In the genomic region with DNA sequence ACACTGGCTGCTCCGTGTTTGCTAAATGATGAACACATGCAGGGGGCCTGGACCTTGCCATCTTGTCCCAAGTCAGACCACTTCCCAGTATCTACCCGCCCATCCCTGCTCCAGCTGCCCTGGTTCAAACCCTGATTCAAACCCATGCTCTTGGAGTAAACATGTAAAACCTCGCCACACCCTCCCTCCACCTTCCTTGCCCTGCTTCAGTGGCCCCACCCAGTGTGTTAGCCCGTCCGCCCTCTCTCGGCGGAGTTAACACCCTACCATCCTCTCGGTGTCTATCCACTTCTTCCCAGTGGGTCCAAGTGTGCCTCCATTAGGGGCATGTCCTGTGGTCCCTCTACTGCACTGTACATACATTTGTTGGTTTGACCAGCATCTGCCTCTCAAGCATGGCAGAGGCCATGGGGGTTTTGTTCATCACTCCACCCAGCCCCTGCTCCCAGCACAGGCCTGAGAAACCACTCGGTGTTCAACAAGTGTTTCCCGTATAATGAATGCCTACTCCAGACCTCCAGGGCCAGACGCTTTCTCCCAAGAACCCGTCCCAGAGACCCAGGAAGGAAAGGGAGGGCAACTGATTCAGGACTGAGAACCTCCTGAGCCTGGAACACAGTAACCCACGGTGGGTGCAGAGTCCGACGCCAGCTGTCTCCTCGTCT, we compare ENCODE assay signal across 19 cellular contexts. TPM values are rescaled to one million over a fixed set of nuclear protein-coding genes. Genes with fewer than 3 reads are reported as not detected.
A peak's percentile ranks its signal among the peaks of the same experiment; 100 is the strongest.
DNase-seq lines count a peak whose midpoint lies in the region; ATAC-seq and TF ChIP-seq lines count a peak whose summit lies in the region.
"Had no signal": no experiment of that assay in that cellular context is flagged by ENCODE, and none has a peak within 500 bp of the region (broad histone marks: within the 10 kb centered on the region; RNA-seq: fewer than 3 reads in every experiment).

No MANE protein-coding gene starts in this region.

- no peak overlapping the region for H3K4me3 ChIP-seq in transverse colon
- no peak overlapping the region for H3K4me3 ChIP-seq in aorta (ENCODE audit: low read length in 2 of 2)
- H3K4me3 ChIP-seq: GM23338 had no signal

- H3K4me1 ChIP-seq in transverse colon (no peaks in the 10 kb centered on the region), aorta (ENCODE audit: control insufficient read depth in 1 of 2, insufficient read depth in 2 of 2, low read length in 2 of 2) (no peaks in the 10 kb centered on the region)

- POLR2A ChIA-PET in T-cell (lab: Charles Lee) = interaction anchor here in 1 of 2 donors (0.6 kb wide), 1 partner anchor 31 kb away, joined by 6 read pairs; no protein-coding TSS in a partner anchor

- intact Hi-C loops in transverse colon (cut with DNase I; ENCODE audit: low total_unique reads) (no loop called here), aorta (cut with DNase I) (no loop called here)

- peaks cover 15% of the 10 kb centered on the region for H3K36me3 Mint-ChIP-seq in activated CD8-positive, alpha-beta memory T cell treated with anti-CD3 and anti-CD28 coated beads, Interleukin-2, amount 10 ng/mL, durations not matched to agents 7 days and 5 days
- H3K36me3 Mint-ChIP-seq in T-cell (peaks cover 32% of the 10 kb centered on the region), memory B cell (peaks cover 8% of the 10 kb centered on the region)

- WGBS in transverse colon (ENCODE audit: low coverage in 1 of 2), 2 donors = 60 to 75% methylated on average over 1 to 16 of the region's 16 CpGs
- 91 to 94% methylated on average over 16 of the region's 16 CpGs for WGBS in aorta, 2 donors

- in situ Hi-C loops in transverse colon (cut with MboI; ENCODE audit: low pct_ligation_motif_present in 1 of 4, low pct_unique_long_range_greater_than_20kb in 1 of 4, low sequenced_read_pairs in 3 of 4) = no loop called here

- ATAC-seq in activated CD8-positive, alpha-beta memory T cell treated with anti-CD3 and anti-CD28 coated beads, Interleukin-2, amount 10 ng/mL, durations not matched to agents 7 days and 5 days = no peak
- ATAC-seq in T-cell (replicated peaks in 1 of 4) (no peak), memory B cell (ENCODE audit: low read depth) (no peak), aorta (ENCODE audit: low FRiP score) (no peak)
- ATAC-seq: GM23338, HCT116 had no signal

- CTCF ChIA-PET in activated CD8-positive, alpha-beta memory T cell treated with anti-CD3 and anti-CD28 coated beads, Interleukin-2, amount 10 ng/mL, durations not matched to agents 7 days and 5 days (lab: Charles Lee) = no interaction called here
- CTCF ChIA-PET in T-cell (lab: Charles Lee) = no interaction called here

- DNase-seq in activated CD8-positive, alpha-beta memory T cell treated with anti-CD3 and anti-CD28 coated beads, Interleukin-2, amount 10 ng/mL, durations not matched to agents 7 days and 5 days = no peak
- DNase-seq in activated CD8-positive, alpha-beta memory T cell treated with anti-CD3 and anti-CD28 coated beads, Interleukin-2, amount 50 U/mL, for 48 hours = no peak
- DNase-seq in T-cell = no peak
- no peak for DNase-seq in memory B cell (ENCODE audit: low spot score in 2 of 2)
- DNase-seq in transverse colon = peak; percentile 64
- no peak for DNase-seq in HT-29 (ENCODE audit: low spot score)
- DNase-seq in aorta = no peak
- DNase-seq: COR-L47, DMS153, EL, NCI-H1417, NCI-H187 treated with DMSO at 0.1 percent for 48 hours, NCI-H446 treated with DMSO at 0.1 percent for 48 hours, NCI-H748 treated with DMSO at 0.1 percent for 48 hours, OCI-M1, RPMI8226 had no signal

- no peaks in the 10 kb centered on the region for H3K9me3 Mint-ChIP-seq in activated CD8-positive, alpha-beta memory T cell treated with anti-CD3 and anti-CD28 coated beads, Interleukin-2, amount 10 ng/mL, durations not matched to agents 7 days and 5 days (ENCODE audit: low read depth)
- H3K9me3 Mint-ChIP-seq in T-cell = no peaks in the 10 kb centered on the region
- H3K9me3 Mint-ChIP-seq in memory B cell = no peaks in the 10 kb centered on the region
- H3K9me3 Mint-ChIP-seq: GM23338 had no signal

- peak overlapping the region; percentile 20 for H3K27ac Mint-ChIP-seq in activated CD8-positive, alpha-beta memory T cell treated with anti-CD3 and anti-CD28 coated beads, Interleukin-2, amount 10 ng/mL, durations not matched to agents 7 days and 5 days
- peak overlapping the region; percentile 33 to 48 for H3K27ac Mint-ChIP-seq in T-cell
- no peak overlapping the region for H3K27ac Mint-ChIP-seq in memory B cell
- H3K27ac Mint-ChIP-seq: GM23338 had no signal

- no peak for TF ChIP-seq POLR2A in transverse colon (IDR thresholded peaks at IDR 0.05)

- TF ChIP-seq EP300 in transverse colon (IDR thresholded peaks at IDR 0.05; ENCODE audit: low read depth) = no peak

- H3K27ac ChIP-seq in transverse colon (no peak overlapping the region), aorta (ENCODE audit: low read depth in 1 of 2, low read length in 2 of 2) (no peak overlapping the region)
- H3K27ac ChIP-seq: C4-2B had no signal

- peak in 1 of 5 experiments; percentile 30 for TF ChIP-seq CTCF in transverse colon (IDR thresholded peaks at IDR 0.05)

- H3K9me3 ChIP-seq in transverse colon = no peaks in the 10 kb centered on the region
- H3K9me3 ChIP-seq in aorta (ENCODE audit: control insufficient read depth, low read length) = no peaks in the 10 kb centered on the region

- no peak overlapping the region for H3K4me3 Mint-ChIP-seq in activated CD8-positive, alpha-beta memory T cell treated with anti-CD3 and anti-CD28 coated beads, Interleukin-2, amount 10 ng/mL, durations not matched to agents 7 days and 5 days
- H3K4me3 Mint-ChIP-seq in T-cell = no peak overlapping the region
- peak overlapping the region; percentile 21 for H3K4me3 Mint-ChIP-seq in memory B cell
- H3K4me3 Mint-ChIP-seq: GM23338 had no signal

- H3K27me3 ChIP-seq in transverse colon (no peaks in the 10 kb centered on the region), aorta (ENCODE audit: control insufficient read depth in 1 of 2, insufficient read depth in 2 of 2, low read length in 1 of 2) (no peaks in the 10 kb centered on the region)

- no peaks in the 10 kb centered on the region for H3K4me1 Mint-ChIP-seq in activated CD8-positive, alpha-beta memory T cell treated with anti-CD3 and anti-CD28 coated beads, Interleukin-2, amount 10 ng/mL, durations not matched to agents 7 days and 5 days
- peaks cover 2 to 9% (median 3%) of the 10 kb centered on the region in 3 donors for H3K4me1 Mint-ChIP-seq in T-cell
- H3K4me1 Mint-ChIP-seq in memory B cell = peaks cover 12% of the 10 kb centered on the region
- H3K4me1 Mint-ChIP-seq: GM23338 had no signal

- H3K27me3 Mint-ChIP-seq in activated CD8-positive, alpha-beta memory T cell treated with anti-CD3 and anti-CD28 coated beads, Interleukin-2, amount 10 ng/mL, durations not matched to agents 7 days and 5 days = no peaks in the 10 kb centered on the region
- H3K27me3 Mint-ChIP-seq in T-cell (no peaks in the 10 kb centered on the region), memory B cell (no peaks in the 10 kb centered on the region)

- peaks cover 0 to 23% (median 6%) of the 10 kb centered on the region in 4 donors for H3K36me3 ChIP-seq in transverse colon
- H3K36me3 ChIP-seq in aorta (ENCODE audit: control insufficient read depth in 1 of 2, insufficient read depth in 2 of 2, low read length in 1 of 2) = peaks cover 0 to 4% of the 10 kb centered on the region in 2 donors

RNA-seq across cellular contexts. Expression of a gene that starts 37.1 kb away (rescaled TPM):
- total RNA-seq in activated CD8-positive, alpha-beta memory T cell treated with anti-CD3 and anti-CD28 coated beads, Interleukin-2, amount 10 ng/mL, durations not matched to agents 7 days and 5 days = 10 to 100 TPM; 52.6 to 64.8 TPM
- 10 to 100 TPM; 36.2 to 62.3 (median 36.9) TPM for total RNA-seq in T-cell
- 100 to 1,000 TPM; 103 to 435 (median 217) TPM for total RNA-seq in transverse colon
- total RNA-seq in HT-29 (2014; rRNA removed; shearing (Covaris generic)) = 11.2 and 15.5 TPM in 2 replicates
- total RNA-seq in aorta = 10 to 100 TPM; 22.3 to 32.0 TPM
- 10 to 100 TPM; 23.3 to 24.6 TPM for polyA plus RNA-seq in aorta

RNA-seq across cellular contexts. Expression of a gene that starts 49.5 kb away (rescaled TPM):
- 10 to 100 TPM; 34.1 to 37.4 TPM for total RNA-seq in activated CD8-positive, alpha-beta memory T cell treated with anti-CD3 and anti-CD28 coated beads, Interleukin-2, amount 10 ng/mL, durations not matched to agents 7 days and 5 days
- total RNA-seq in T-cell = 10 to 100 TPM; 13.6 to 25.5 (median 19.8) TPM
- total RNA-seq in transverse colon = 100 to 1,000 TPM in 1 of 4 donors, 10 to 100 TPM in 3; 17.5 to 155 (median 47.7) TPM
- total RNA-seq in HT-29 (2014; rRNA removed; shearing (Covaris generic)) = 20.1 and 21.5 TPM in 2 replicates
- total RNA-seq in aorta = 10 to 100 TPM; 34.4 to 47.6 TPM
- polyA plus RNA-seq in aorta = 10 to 100 TPM; 20.7 to 28.1 TPM
